In genomic region chr1:201661823-201662213, GRCh38 we compare ENCODE assay signal across 40 cellular contexts.
"Had no signal": no experiment of that assay in that cellular context is flagged by ENCODE, and none has a peak within 500 bp of the region (broad histone marks: within the 10 kb centered on the region; RNA-seq: fewer than 3 reads in every experiment).

No MANE protein-coding gene starts in this region.

- H3K9me3 ChIP-seq: ascending aorta, body of pancreas had no signal

- H3K9me3 Mint-ChIP-seq: activated CD4-positive, alpha-beta memory T cell treated with anti-CD3 and anti-CD28 coated beads, Interleukin-2, amount 10 ng/mL, durations not matched to agents 7 days and 5 days; activated CD4-positive, alpha-beta T cell treated with anti-CD3 and anti-CD28 coated beads, Interleukin-2, amount 10 ng/mL, durations not matched to agents 7 days and 5 days; activated naive CD4-positive, alpha-beta T cell treated with anti-CD3 and anti-CD28 coated beads, Interleukin-2, amount 10 ng/mL, durations not matched to agents 7 days and 5 days; activated naive CD4-positive, alpha-beta T cell treated with anti-CD3 and anti-CD28 coated beads, Interleukin-2, amount 50 U/mL, for 24 hours; activated naive CD8-positive, alpha-beta T cell treated with anti-CD3 and anti-CD28 coated beads, Interleukin-2, amount 10 ng/mL, durations not matched to agents 7 days and 5 days; activated naive CD8-positive, alpha-beta T cell treated with anti-CD3 and anti-CD28 coated beads, Interleukin-2, amount 50 U/mL, for 24 hours; activated T-cell treated with anti-CD3 and anti-CD28 coated beads, Interleukin-2, amount 50 U/mL, for 24 hours; activated T-helper 2 cell treated with anti-CD3 and anti-CD28 coated beads, Interferon-gamma antibody, Interleukin-2, Interleukin-4, amounts not matched to agents 10 μg/mL and 5 μg/mL and 100 μg/mL, durations not matched to agents 14 hours and 24 hours and 36 hours; central memory CD8-positive, alpha-beta T cell; T-helper 1 cell treated with Interleukin-12 subunit alpha and Interleukin-12 subunit beta and Interleukin-4 antibody, amounts not matched to agents 30 μg/mL and 1 μg/mL, for 36 hours; T-helper 2 cell treated with Interferon-gamma antibody and Interleukin-4, amounts not matched to agents 5 μg/mL and 100 μg/mL, for 36 hours; WTC11 had no signal

- H3K4me3 ChIP-seq: ascending aorta, body of pancreas, cardiac muscle cell had no signal

- H3K27ac ChIP-seq: ascending aorta, body of pancreas, cardiac muscle cell, VCaP had no signal

- H3K27me3 Mint-ChIP-seq: activated CD4-positive, alpha-beta T cell treated with anti-CD3 and anti-CD28 coated beads, Interleukin-2, amount 10 ng/mL, durations not matched to agents 7 days and 5 days; activated naive CD4-positive, alpha-beta T cell treated with anti-CD3 and anti-CD28 coated beads, Interleukin-2, amount 50 U/mL, for 24 hours; activated naive CD8-positive, alpha-beta T cell treated with anti-CD3 and anti-CD28 coated beads, Interleukin-2, amount 10 ng/mL, durations not matched to agents 7 days and 5 days; activated naive CD8-positive, alpha-beta T cell treated with anti-CD3 and anti-CD28 coated beads, Interleukin-2, amount 50 U/mL, for 24 hours; activated T-cell treated with anti-CD3 and anti-CD28 coated beads, Interleukin-2, amount 50 U/mL, for 24 hours had no signal

- H3K27ac Mint-ChIP-seq: activated CD4-positive, alpha-beta memory T cell treated with anti-CD3 and anti-CD28 coated beads, Interleukin-2, amount 10 ng/mL, durations not matched to agents 7 days and 5 days; activated CD4-positive, alpha-beta T cell treated with anti-CD3 and anti-CD28 coated beads for 36 hours; activated CD4-positive, alpha-beta T cell treated with anti-CD3 and anti-CD28 coated beads, Interleukin-2, amount 10 ng/mL, durations not matched to agents 7 days and 5 days; activated CD8-positive, alpha-beta memory T cell treated with anti-CD3 and anti-CD28 coated beads, Interleukin-2, amount 10 ng/mL, durations not matched to agents 7 days and 5 days; activated CD8-positive, alpha-beta T cell treated with anti-CD3 and anti-CD28 coated beads, Interleukin-2, amount 10 ng/mL, durations not matched to agents 7 days and 5 days; activated naive CD4-positive, alpha-beta T cell treated with anti-CD3 and anti-CD28 coated beads, Interleukin-2, amount 10 ng/mL, durations not matched to agents 7 days and 5 days; activated naive CD4-positive, alpha-beta T cell treated with anti-CD3 and anti-CD28 coated beads, Interleukin-2, amount 50 U/mL, for 24 hours; activated naive CD8-positive, alpha-beta T cell; activated naive CD8-positive, alpha-beta T cell treated with anti-CD3 and anti-CD28 coated beads, Interleukin-2, amount 10 ng/mL, durations not matched to agents 7 days and 5 days; activated naive CD8-positive, alpha-beta T cell treated with anti-CD3 and anti-CD28 coated beads, Interleukin-2, amount 50 U/mL, for 24 hours; activated T-cell treated with anti-CD3 and anti-CD28 coated beads, Interleukin-2, amount 50 U/mL, for 24 hours; activated T-helper 2 cell treated with anti-CD3 and anti-CD28 coated beads, Interferon-gamma antibody, Interleukin-2, Interleukin-4, amounts not matched to agents 10 μg/mL and 5 μg/mL and 100 μg/mL, durations not matched to agents 14 hours and 24 hours and 36 hours; T-helper 1 cell treated with Interleukin-12 subunit alpha and Interleukin-12 subunit beta and Interleukin-4 antibody, amounts not matched to agents 30 μg/mL and 1 μg/mL, for 36 hours; T-helper 2 cell treated with Interferon-gamma antibody and Interleukin-4, amounts not matched to agents 5 μg/mL and 100 μg/mL, for 36 hours; WTC11 had no signal

- H3K27me3 ChIP-seq: ascending aorta, body of pancreas, cardiac muscle cell had no signal

- H3K4me3 Mint-ChIP-seq: activated CD4-positive, alpha-beta memory T cell treated with anti-CD3 and anti-CD28 coated beads, Interleukin-2, amount 10 ng/mL, durations not matched to agents 7 days and 5 days; activated CD4-positive, alpha-beta T cell treated with anti-CD3 and anti-CD28 coated beads for 36 hours; activated CD4-positive, alpha-beta T cell treated with anti-CD3 and anti-CD28 coated beads, Interleukin-2, amount 10 ng/mL, durations not matched to agents 7 days and 5 days; activated CD8-positive, alpha-beta memory T cell treated with anti-CD3 and anti-CD28 coated beads, Interleukin-2, amount 10 ng/mL, durations not matched to agents 7 days and 5 days; activated CD8-positive, alpha-beta T cell treated with anti-CD3 and anti-CD28 coated beads, Interleukin-2, amount 10 ng/mL, durations not matched to agents 7 days and 5 days; activated naive CD4-positive, alpha-beta T cell treated with anti-CD3 and anti-CD28 coated beads, Interleukin-2, amount 10 ng/mL, durations not matched to agents 7 days and 5 days; activated naive CD4-positive, alpha-beta T cell treated with anti-CD3 and anti-CD28 coated beads, Interleukin-2, amount 50 U/mL, for 24 hours; activated naive CD8-positive, alpha-beta T cell; activated naive CD8-positive, alpha-beta T cell treated with anti-CD3 and anti-CD28 coated beads, Interleukin-2, amount 10 ng/mL, durations not matched to agents 7 days and 5 days; activated naive CD8-positive, alpha-beta T cell treated with anti-CD3 and anti-CD28 coated beads, Interleukin-2, amount 50 U/mL, for 24 hours; activated T-cell treated with anti-CD3 and anti-CD28 coated beads, Interleukin-2, amount 50 U/mL, for 24 hours; central memory CD8-positive, alpha-beta T cell; T-helper 1 cell treated with Interleukin-12 subunit alpha and Interleukin-12 subunit beta and Interleukin-4 antibody, amounts not matched to agents 30 μg/mL and 1 μg/mL, for 36 hours; T-helper 2 cell treated with Interferon-gamma antibody and Interleukin-4, amounts not matched to agents 5 μg/mL and 100 μg/mL, for 36 hours; WTC11 had no signal

- H3K36me3 Mint-ChIP-seq: activated CD8-positive, alpha-beta memory T cell treated with anti-CD3 and anti-CD28 coated beads, Interleukin-2, amount 10 ng/mL, durations not matched to agents 7 days and 5 days; activated naive CD4-positive, alpha-beta T cell treated with anti-CD3 and anti-CD28 coated beads, Interleukin-2, amount 10 ng/mL, durations not matched to agents 7 days and 5 days; activated naive CD4-positive, alpha-beta T cell treated with anti-CD3 and anti-CD28 coated beads, Interleukin-2, amount 50 U/mL, for 24 hours; activated naive CD8-positive, alpha-beta T cell; activated naive CD8-positive, alpha-beta T cell treated with anti-CD3 and anti-CD28 coated beads, Interleukin-2, amount 10 ng/mL, durations not matched to agents 7 days and 5 days; WTC11 had no signal

- ATAC-seq: activated CD4-positive, alpha-beta T cell treated with anti-CD3 and anti-CD28 coated beads for 36 hours; activated CD4-positive, CD25-positive, alpha-beta regulatory T cell treated with anti-CD3 and anti-CD28 coated beads, Interleukin-2, amount 50 U/mL, for 24 hours; activated CD8-positive, alpha-beta memory T cell treated with anti-CD3 and anti-CD28 coated beads, Interleukin-2, amount 10 ng/mL, durations not matched to agents 7 days and 5 days; activated CD8-positive, alpha-beta T cell treated with anti-CD3 and anti-CD28 coated beads, Interleukin-2, amount 10 ng/mL, durations not matched to agents 7 days and 5 days; activated naive CD8-positive, alpha-beta T cell treated with anti-CD3 and anti-CD28 coated beads, Interleukin-2, amount 50 U/mL, for 24 hours; body of pancreas; WTC11 had no signal

- H3K36me3 ChIP-seq: cardiac muscle cell had no signal

- DNase-seq: activated CD4-positive, alpha-beta memory T cell treated with anti-CD3 and anti-CD28 coated beads, Interleukin-2, amount 10 ng/mL, durations not matched to agents 7 days and 5 days; activated CD4-positive, alpha-beta T cell treated with anti-CD3 and anti-CD28 coated beads for 1 hour; activated CD4-positive, alpha-beta T cell treated with anti-CD3 and anti-CD28 coated beads for 36 hours; activated CD4-positive, alpha-beta T cell treated with anti-CD3 and anti-CD28 coated beads for 48 hours; activated CD4-positive, alpha-beta T cell treated with anti-CD3 and anti-CD28 coated beads, Interleukin-2, amount 10 ng/mL, durations not matched to agents 7 days and 5 days; activated CD4-positive, alpha-beta T cell treated with anti-CD3 and anti-CD28 coated beads, Interleukin-2, amount 50 U/mL, for 48 hours; activated CD4-positive, CD25-positive, alpha-beta regulatory T cell; activated CD8-positive, alpha-beta memory T cell treated with anti-CD3 and anti-CD28 coated beads for 24 hours; activated CD8-positive, alpha-beta memory T cell treated with anti-CD3 and anti-CD28 coated beads, Interleukin-2, amount 10 ng/mL, durations not matched to agents 7 days and 5 days; activated CD8-positive, alpha-beta memory T cell treated with anti-CD3 and anti-CD28 coated beads, Interleukin-2, amount 50 U/mL, for 48 hours; activated CD8-positive, alpha-beta T cell treated with anti-CD3 and anti-CD28 coated beads, Interleukin-2, amount 10 ng/mL, durations not matched to agents 7 days and 5 days; activated effector memory CD4-positive, alpha-beta T cell treated with Interleukin-2 at 50 U/mL for 16 hours; activated gamma-delta T cell; activated naive CD4-positive, alpha-beta T cell treated with anti-CD3 and anti-CD28 coated beads, Interleukin-2, amount 10 ng/mL, durations not matched to agents 7 days and 5 days; activated naive CD4-positive, alpha-beta T cell treated with Interleukin-2 at 50 U/mL for 16 hours; activated naive CD8-positive, alpha-beta T cell treated with anti-CD3 and anti-CD28 coated beads, Interleukin-2, amount 10 ng/mL, durations not matched to agents 7 days and 5 days; activated naive CD8-positive, alpha-beta T cell treated with anti-CD3 and anti-CD28 coated beads, Interleukin-2, amount 50 U/mL, for 24 hours; activated T-cell treated with anti-CD3 and anti-CD28 coated beads, Interleukin-2, amount 50 U/mL, for 24 hours; activated T-cell treated with anti-CD3 and anti-CD28 coated beads, Interleukin-2, amount 50 U/mL, for 48 hours; amygdala; anterior cingulate cortex; body of pancreas; caudate nucleus; cerebellar nuclear complex; T-helper 1 cell; T-helper 2 cell; T-helper 9 cell had no signal

- FAIRE-seq: bronchial epithelial cell, TTC549 had no signal

- H3K4me1 Mint-ChIP-seq: activated CD4-positive, alpha-beta memory T cell treated with anti-CD3 and anti-CD28 coated beads, Interleukin-2, amount 10 ng/mL, durations not matched to agents 7 days and 5 days; activated CD4-positive, alpha-beta T cell treated with anti-CD3 and anti-CD28 coated beads for 36 hours; activated CD4-positive, alpha-beta T cell treated with anti-CD3 and anti-CD28 coated beads, Interleukin-2, amount 10 ng/mL, durations not matched to agents 7 days and 5 days; activated CD8-positive, alpha-beta memory T cell treated with anti-CD3 and anti-CD28 coated beads, Interleukin-2, amount 10 ng/mL, durations not matched to agents 7 days and 5 days; activated naive CD4-positive, alpha-beta T cell treated with anti-CD3 and anti-CD28 coated beads, Interleukin-2, amount 10 ng/mL, durations not matched to agents 7 days and 5 days; activated naive CD4-positive, alpha-beta T cell treated with anti-CD3 and anti-CD28 coated beads, Interleukin-2, amount 50 U/mL, for 24 hours; activated naive CD8-positive, alpha-beta T cell treated with anti-CD3 and anti-CD28 coated beads, Interleukin-2, amount 10 ng/mL, durations not matched to agents 7 days and 5 days; activated naive CD8-positive, alpha-beta T cell treated with anti-CD3 and anti-CD28 coated beads, Interleukin-2, amount 50 U/mL, for 24 hours; central memory CD8-positive, alpha-beta T cell had no signal
